In the genomic region with DNA sequence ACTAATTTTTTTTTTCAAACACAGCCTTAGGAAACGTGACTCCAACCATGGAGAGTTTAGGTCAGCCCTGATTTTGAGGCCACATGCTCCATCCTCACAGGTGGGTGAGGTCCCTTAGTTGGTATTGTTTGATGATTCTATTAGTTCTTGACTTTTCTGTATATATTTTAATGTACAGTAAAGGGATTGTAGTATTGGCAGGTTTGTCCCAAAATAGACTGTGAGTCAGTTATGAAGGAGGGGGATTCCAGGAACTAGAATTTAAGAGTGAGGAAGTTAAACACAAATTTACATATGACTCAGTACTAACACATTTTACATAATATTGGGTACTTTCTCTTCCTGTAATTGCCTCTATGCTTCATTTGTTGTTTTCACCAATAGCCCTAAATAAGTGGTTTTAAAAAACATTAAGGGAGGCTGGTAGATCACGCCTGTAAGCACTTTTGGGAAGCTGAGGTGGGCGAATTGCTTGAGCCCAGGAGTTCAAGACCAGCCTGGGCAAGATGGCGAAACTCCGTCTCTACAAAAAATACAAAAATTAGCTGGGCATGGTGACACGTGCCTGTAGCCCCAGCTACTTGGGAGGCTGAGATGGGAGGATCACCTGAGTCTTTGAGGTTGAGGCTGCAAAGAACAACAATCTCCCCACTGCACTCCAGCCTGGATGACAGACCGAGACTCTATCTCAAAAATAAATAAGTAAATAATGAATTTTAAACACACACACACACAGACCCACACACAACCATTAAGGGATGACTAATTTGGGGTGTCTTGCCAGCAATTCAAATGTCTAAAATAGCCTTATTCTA, we compare ENCODE assay signal across 8 cellular contexts.
DNase-seq lines count a peak whose midpoint lies in the region; ATAC-seq and TF ChIP-seq lines count a peak whose summit lies in the region.

No MANE protein-coding gene starts in this region.

- intact Hi-C loops in thyroid gland (cut with DNase I) (no loop called here), stomach (cut with DNase I; ENCODE audit: low total_unique reads) (no loop called here)

- H3K9me3 ChIP-seq in thyroid gland (no peaks in the 10 kb centered on the region), stomach (no peaks in the 10 kb centered on the region)

- DNase-seq in DMS53 treated with DMSO at 0.1 percent for 48 hours (lab: John Stamatoyannopoulos, UW; ENCODE audit: unreplicated experiment) (peak; percentile 33), naive B cell (peak; percentile 81), thyroid gland (no peak), mesendoderm (no peak), stomach (no peak)
- DNase-seq in activated naive CD4-positive, alpha-beta T cell treated with anti-CD3 and anti-CD28 coated beads, Interleukin-2, amount 10 ng/mL, durations not matched to agents 7 days and 5 days, result no peak

- no peak overlapping the region for H2BK120ac ChIP-seq in mesendoderm (ENCODE audit: low read depth, low read length)

- no peak overlapping the region for H2BK15ac ChIP-seq in mesendoderm (replicated peaks; ENCODE audit: low read depth)

- H3K36me3 Mint-ChIP-seq in activated naive CD4-positive, alpha-beta T cell treated with anti-CD3 and anti-CD28 coated beads, Interleukin-2, amount 10 ng/mL, durations not matched to agents 7 days and 5 days, result peaks cover 9% of the 10 kb centered on the region
- H3K36me3 Mint-ChIP-seq in naive B cell, result no peaks in the 10 kb centered on the region

- no peak overlapping the region for H3K23ac ChIP-seq in mesendoderm (ENCODE audit: low read length)

- H3K9ac ChIP-seq in mesendoderm (ENCODE audit: low read length), result no peak overlapping the region

- peak overlapping the region; percentile 92 for H3K27ac Mint-ChIP-seq in activated naive CD4-positive, alpha-beta T cell treated with anti-CD3 and anti-CD28 coated beads, Interleukin-2, amount 10 ng/mL, durations not matched to agents 7 days and 5 days
- peak overlapping the region; percentile 89 to 100 (median 97) for H3K27ac Mint-ChIP-seq in naive B cell

- H3K27me3 Mint-ChIP-seq in activated naive CD4-positive, alpha-beta T cell treated with anti-CD3 and anti-CD28 coated beads, Interleukin-2, amount 10 ng/mL, durations not matched to agents 7 days and 5 days, result no peaks in the 10 kb centered on the region
- H3K27me3 Mint-ChIP-seq in naive B cell, result no peaks in the 10 kb centered on the region

- no peaks in the 10 kb centered on the region for H3K79me2 ChIP-seq in mesendoderm (ENCODE audit: control insufficient read depth, insufficient read depth, low read length)

- no peak overlapping the region for H3K18ac ChIP-seq in mesendoderm (ENCODE audit: low read length)

- no peak overlapping the region for H2BK5ac ChIP-seq in mesendoderm (ENCODE audit: low read length)

- H3K4ac ChIP-seq in mesendoderm (ENCODE audit: low read depth, low read length), result no peak overlapping the region

- 89 to 90% methylated on average over 7 of the region's 7 CpGs for WGBS in thyroid gland, 2 donors
- WGBS in mesendoderm (ENCODE audit: extremely low coverage, insufficient coverage, low lambda C conversion rate), result no CpG with 5 or more reads among the region's 7 CpGs
- WGBS in stomach, 5 donors, result 73 to 88% (median 79%) methylated on average over 7 of the region's 7 CpGs

- H3K4me3 ChIP-seq in thyroid gland (replicated peaks in 1 of 3) (no peak overlapping the region), mesendoderm (ENCODE audit: low read length) (no peak overlapping the region), stomach (no peak overlapping the region)

- CTCF ChIA-PET in activated naive CD4-positive, alpha-beta T cell treated with anti-CD3 and anti-CD28 coated beads, Interleukin-2, amount 10 ng/mL, durations not matched to agents 7 days and 5 days (lab: Charles Lee), result interaction anchor here (1.2 kb wide), 1 partner anchor 405 kb away, joined by 3 read pairs; no protein-coding TSS in a partner anchor

- H3K79me1 ChIP-seq in mesendoderm (ENCODE audit: low read length), result no peaks in the 10 kb centered on the region

- no peaks in the 10 kb centered on the region for H3K36me3 ChIP-seq in thyroid gland
- H3K36me3 ChIP-seq in mesendoderm (ENCODE audit: control insufficient read depth, insufficient read depth, low read length), result no peaks in the 10 kb centered on the region
- H3K36me3 ChIP-seq in stomach, result no peaks in the 10 kb centered on the region

- H3K4me1 ChIP-seq in thyroid gland (peaks cover 0 to 7% of the 10 kb centered on the region in 2 donors), mesendoderm (ENCODE audit: control insufficient read depth, low read depth, low read length) (no peaks in the 10 kb centered on the region), stomach (peaks cover 0 to 15% (median 0%) of the 10 kb centered on the region in 4 donors)

- no peak for TF ChIP-seq CTCF in thyroid gland (IDR thresholded peaks at IDR 0.05)
- no peak for TF ChIP-seq CTCF in stomach (IDR thresholded peaks at IDR 0.05)

- H4K5ac ChIP-seq in mesendoderm (ENCODE audit: low read length), result no peak overlapping the region

- peaks cover 59% of the 10 kb centered on the region for H3K4me1 Mint-ChIP-seq in activated naive CD4-positive, alpha-beta T cell treated with anti-CD3 and anti-CD28 coated beads, Interleukin-2, amount 10 ng/mL, durations not matched to agents 7 days and 5 days
- peaks cover 22 to 64% (median 34%) of the 10 kb centered on the region in 3 donors for H3K4me1 Mint-ChIP-seq in naive B cell

- TF ChIP-seq POLR2A in thyroid gland (IDR thresholded peaks at IDR 0.05) (no peak), stomach (IDR thresholded peaks at IDR 0.05) (no peak)

- no peak for TF ChIP-seq EP300 in stomach (IDR thresholded peaks at IDR 0.05)

- H3K4me3 Mint-ChIP-seq in activated naive CD4-positive, alpha-beta T cell treated with anti-CD3 and anti-CD28 coated beads, Interleukin-2, amount 10 ng/mL, durations not matched to agents 7 days and 5 days, result no peak overlapping the region
- peak overlapping the region in 7 of 8 donors; percentile 3 to 86 (median 66) for H3K4me3 Mint-ChIP-seq in naive B cell

- H3K4me2 ChIP-seq in mesendoderm (ENCODE audit: low read length), result no peak overlapping the region

- ATAC-seq in GM19468 (IDR thresholded peaks at IDR 0.05; ENCODE audit: extremely low read depth, unreplicated experiment) (peak; percentile 85), HG03469 (IDR thresholded peaks at IDR 0.05; ENCODE audit: unreplicated experiment) (peak; percentile 89), naive B cell (ENCODE audit: low read depth in 2 of 2) (peak; percentile 82 to 83)

- no peak overlapping the region for H3K27ac ChIP-seq in thyroid gland
- no peak overlapping the region for H3K27ac ChIP-seq in mesendoderm (ENCODE audit: low read depth, low read length)
- H3K27ac ChIP-seq in stomach, result peak overlapping the region in 2 of 5 donors; percentile 29 to 50

- H3K9me3 Mint-ChIP-seq in activated naive CD4-positive, alpha-beta T cell treated with anti-CD3 and anti-CD28 coated beads, Interleukin-2, amount 10 ng/mL, durations not matched to agents 7 days and 5 days, result peaks cover 10% of the 10 kb centered on the region
- H3K9me3 Mint-ChIP-seq in naive B cell, result peaks cover 0 to 4% (median 2%) of the 10 kb centered on the region in 7 donors

- H2AK5ac ChIP-seq in mesendoderm (ENCODE audit: low read length), result no peak overlapping the region

- H4K8ac ChIP-seq in mesendoderm (ENCODE audit: low read depth, low read length), result no peak overlapping the region

- no peak overlapping the region for H3K56ac ChIP-seq in mesendoderm (ENCODE audit: low read length)

- H3K27me3 ChIP-seq in thyroid gland (no peaks in the 10 kb centered on the region), mesendoderm (ENCODE audit: insufficient read depth, low read length, poor library complexity) (no peaks in the 10 kb centered on the region), stomach (no peaks in the 10 kb centered on the region)

Comparison
In these comparisons a context has a peak if more than half of its experiments do, and no peak if none do; other contexts are left out.
1. DNase-seq: peak in DMS53 treated with DMSO at 0.1 percent for 48 hours (single experiment) and naive B cell (single experiment); none in activated naive CD4-positive, alpha-beta T cell treated with anti-CD3 and anti-CD28 coated beads, Interleukin-2, amount 10 ng/mL, durations not matched to agents 7 days and 5 days (single experiment), thyroid gland (0 of 2), mesendoderm (single experiment) and stomach (single experiment).
2. Peak in every context shown above with its lines, with median percentiles within 50 percentile points of each other: ATAC-seq.